ENCODE assay signal across 9 cellular contexts in the genomic region with DNA sequence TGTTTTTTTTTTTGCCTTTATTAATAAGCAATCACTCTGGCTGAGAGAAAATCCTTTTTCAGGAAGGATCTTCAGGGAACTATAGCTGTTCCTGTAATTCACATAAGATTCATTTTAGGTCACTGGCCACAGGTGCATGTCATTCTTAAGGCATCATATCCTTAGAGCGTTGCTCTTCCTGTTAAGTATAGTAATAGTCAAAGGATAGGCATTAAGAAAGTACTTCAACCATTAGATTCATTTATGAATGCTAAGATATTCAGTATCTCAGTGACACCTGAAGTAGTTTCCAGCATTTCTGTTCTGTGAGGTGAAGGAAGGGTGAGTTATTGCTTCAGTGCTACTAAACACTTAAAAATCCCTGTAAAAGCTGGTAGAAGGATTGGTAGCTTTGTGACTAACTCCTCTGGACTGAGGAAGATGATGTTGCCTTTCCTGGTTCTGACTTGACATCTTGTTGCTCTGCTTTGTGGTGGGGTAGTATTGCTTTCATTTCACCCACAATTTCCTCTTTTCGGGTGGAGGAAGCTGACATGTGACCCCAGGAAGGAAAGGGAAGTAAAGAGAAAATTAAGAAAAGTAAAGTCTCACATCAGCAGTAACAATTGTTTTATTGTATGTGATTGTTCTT. TPM values are rescaled to one million over a fixed set of nuclear protein-coding genes. Genes with fewer than 3 reads are reported as not detected.
DNase-seq lines count a peak whose midpoint lies in the region; ATAC-seq and TF ChIP-seq lines count a peak whose summit lies in the region.
"Had no signal": no experiment of that assay in that cellular context is flagged by ENCODE, and none has a peak within 500 bp of the region (broad histone marks: within the 10 kb centered on the region; RNA-seq: fewer than 3 reads in every experiment).

No MANE protein-coding gene starts in this region.

- peak overlapping the region; percentile 18 for H3K4me3 ChIP-seq in adipocyte (ENCODE audit: low read length)
- H3K4me3 ChIP-seq in mucosa of descending colon: no peak overlapping the region

- intact Hi-C loops in mucosa of descending colon (cut with DNase I, micrococcal nuclease): no loop called here

- H3K36me3 ChIP-seq in adipocyte (ENCODE audit: control insufficient read depth, insufficient read depth, low read length, severe bottlenecking) (no peaks in the 10 kb centered on the region), mucosa of descending colon (ENCODE audit: low read depth) (no peaks in the 10 kb centered on the region)

- H3K9me3 ChIP-seq in adipocyte (ENCODE audit: control insufficient read depth, low read length): no peaks in the 10 kb centered on the region
- H3K9me3 ChIP-seq in mucosa of descending colon: no peaks in the 10 kb centered on the region

- no peak overlapping the region for H3K9ac ChIP-seq in adipocyte (ENCODE audit: low read length)

- DNase-seq in EH (ENCODE audit: low read depth): peak; percentile 84
- peak; percentile 34 for DNase-seq in KG1 (lab: John Stamatoyannopoulos, UW)
- DNase-seq in adipocyte (ENCODE audit: low read depth): peak; percentile 54
- peak in 1 of 3 donors; percentile 27 for DNase-seq in mucosa of descending colon
- DNase-seq in NCI-H1694 treated with DMSO at 0.1 percent for 48 hours (lab: John Stamatoyannopoulos, UW): no peak
- no peak for DNase-seq in NCI-H2227 treated with DMSO at 0.1 percent for 48 hours (lab: John Stamatoyannopoulos, UW)
- no peak for DNase-seq in NCI-H1105 (lab: John Stamatoyannopoulos, UW)

- no peaks in the 10 kb centered on the region for H3K27me3 ChIP-seq in adipocyte (replicated peaks; ENCODE audit: control insufficient read depth, insufficient read depth, low read length)

- H3K4me1 ChIP-seq in adipocyte (ENCODE audit: control insufficient read depth, insufficient read depth, low read length): peaks cover 20% of the 10 kb centered on the region
- H3K4me1 ChIP-seq in mucosa of descending colon (ENCODE audit: low read depth): peaks cover 11% of the 10 kb centered on the region

- peak; percentile 90 for ATAC-seq in GM21390 (IDR thresholded peaks at IDR 0.05; ENCODE audit: unreplicated experiment)
- peak; percentile 75 for ATAC-seq in mucosa of descending colon

- no peak for TF ChIP-seq CTCF in mucosa of descending colon (IDR thresholded peaks at IDR 0.05)

RNA-seq across cellular contexts. Expression of gene RNF169, which starts 34.7 kb away (rescaled TPM):
- total RNA-seq in mucosa of descending colon: 10 to 100 TPM; 12.5 to 22.0 (median 14.0) TPM

RNA-seq across cellular contexts. Expression of gene CHRDL2, which starts 52.1 kb away (rescaled TPM):
- 10 to 100 TPM in 2 of 3 donors, not detected in 1; 41.2 to 52.2 TPM for total RNA-seq in mucosa of descending colon
- total RNA-seq: NCI-H460 had no signal

Comparison
In these comparisons a context has a peak if more than half of its experiments do, and no peak if none do; other contexts are left out.
1. DNase-seq: peak in EH (single experiment), KG1 (single experiment) and adipocyte (single experiment); none in NCI-H1694 treated with DMSO at 0.1 percent for 48 hours (single experiment), NCI-H2227 treated with DMSO at 0.1 percent for 48 hours (single experiment) and NCI-H1105 (single experiment).